8 cellular contexts compared by ENCODE assay signal in the genomic region with DNA sequence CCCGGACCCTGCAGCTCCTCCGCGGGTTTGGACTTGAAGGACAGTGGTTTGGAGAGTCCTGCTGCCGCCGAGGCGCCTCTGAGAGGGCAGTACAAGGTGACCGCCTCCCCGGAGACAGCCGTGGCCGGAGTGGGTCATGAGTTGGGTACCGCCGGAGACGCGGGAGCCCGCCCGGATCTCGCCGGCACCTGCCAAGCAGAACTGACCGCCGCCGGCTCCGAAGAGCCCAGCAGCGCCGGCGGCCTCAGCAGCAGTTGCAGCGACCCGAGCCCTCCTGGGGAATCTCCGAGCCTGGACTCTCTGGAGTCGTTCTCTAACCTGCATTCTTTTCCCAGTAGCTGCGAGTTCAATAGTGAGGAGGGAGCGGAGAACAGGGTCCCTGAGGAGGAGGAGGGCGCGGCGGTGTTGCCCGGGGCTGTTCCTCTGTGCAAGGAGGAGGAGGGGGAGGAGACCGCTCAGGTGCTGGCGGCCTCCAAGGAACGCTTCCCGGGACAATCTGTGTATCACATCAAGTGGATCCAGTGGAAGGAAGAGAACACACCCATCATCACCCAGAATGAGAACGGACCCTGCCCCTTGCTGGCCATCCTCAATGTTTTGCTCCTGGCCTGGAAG. TPM values are rescaled to one million over a fixed set of nuclear protein-coding genes. Genes with fewer than 3 reads are reported as not detected.
DNase-seq lines count a peak whose midpoint lies in the region; FAIRE-seq and TF ChIP-seq lines count a peak whose summit lies in the region.

No MANE protein-coding gene starts in this region.

- POLR2A ChIA-PET in HEK293T (lab: Yijun Ruan, JAX), result interaction anchor here (0.9 to 2.2 kb wide), 7 partner anchors 18 to 439 kb away, joined by 3 to 48 read pairs (median 3); partner anchors contain the start of gene ADAM10

- FAIRE-seq in GM12891 (lab: Jason Lieb, UNC), result peak; percentile 35
- no peak for FAIRE-seq in frontal cortex (lab: Jason Lieb, UNC)

- peak overlapping the region; percentile 57 for H2AFZ ChIP-seq in neuron (ENCODE audit: low read depth, low read length)

- peak overlapping the region; percentile 65 for H3K4me3 ChIP-seq in neuron (ENCODE audit: low read length)

- TF ChIP-seq POLR2A in GM12891 (IDR thresholded peaks at IDR 0.05; ENCODE audit: low read depth, low read length), result no peak

- H3K36me3 ChIP-seq in neuron (ENCODE audit: insufficient read depth, low read length), result no peaks in the 10 kb centered on the region

- CTCF ChIA-PET in HEK293T (lab: Yijun Ruan, JAX), result interaction anchor here (0.5 to 1.3 kb wide), 3 partner anchors 22 to 326 kb away, joined by 3 to 6 read pairs (median 5); partner anchors contain the start of gene ADAM10

- H3K9me3 ChIP-seq in neuron (ENCODE audit: low read length), result no peaks in the 10 kb centered on the region

- peaks cover 21% of the 10 kb centered on the region for H3K4me1 ChIP-seq in neuron (ENCODE audit: insufficient read depth, low read length)

- no peaks in the 10 kb centered on the region for H3K27me3 ChIP-seq in neuron (ENCODE audit: insufficient read depth, low read length)

- peak; percentile 18 for DNase-seq in GM12891 (ENCODE audit: insufficient read length, low spot score)
- peak; percentile 18 for DNase-seq in HEK293T (ENCODE audit: extremely low spot score)
- DNase-seq in NCI-H1105 treated with DMSO at 0.1 percent for 48 hours (lab: John Stamatoyannopoulos, UW), result peak; percentile 57
- peak; percentile 15 for DNase-seq in activated gamma-delta T cell (lab: John Stamatoyannopoulos, UW)
- peak; percentile 41 to 44 for DNase-seq in frontal cortex (ENCODE audit: low spot score in 2 of 2)
- no peak for DNase-seq in middle frontal gyrus (ENCODE audit: extremely low spot score, low spot score)
- no peak for DNase-seq in SKM-1 (lab: John Stamatoyannopoulos, UW; ENCODE audit: unreplicated experiment)

TF ChIP-seq in GM12891, 5 proteins besides CTCF, POLR2A, EP300 and RAD21:
- no peak for TF ChIP-seq SPI1 (IDR thresholded peaks at IDR 0.05; ENCODE audit: low read depth, low read length)
- TF ChIP-seq POLR2AphosphoS5 (IDR thresholded peaks at IDR 0.05; ENCODE audit: low read depth, low read length), result no peak
- TF ChIP-seq PAX5 (IDR thresholded peaks at IDR 0.05; ENCODE audit: insufficient read depth, low read length, severe bottlenecking), result no peak
- no peak for TF ChIP-seq TAF1 (IDR thresholded peaks at IDR 0.05; ENCODE audit: low read depth, low read length)
- no peak for TF ChIP-seq POU2F2 (IDR thresholded peaks at IDR 0.05; ENCODE audit: low read depth, low read length)

TF ChIP-seq in HEK293T, 16 proteins besides CTCF, POLR2A, EP300 and RAD21:
- TF ChIP-seq BHLHE40 (IDR thresholded peaks at IDR 0.05; ENCODE audit: borderline replicate concordance) (no peak), ARNT (IDR thresholded peaks at IDR 0.05) (no peak), CTBP1 (IDR thresholded peaks at IDR 0.05; ENCODE audit: borderline replicate concordance) (no peak), NFRKB (IDR thresholded peaks at IDR 0.05) (no peak), HDGF (IDR thresholded peaks at IDR 0.05; ENCODE audit: borderline replicate concordance) (no peak), ELF4 (IDR thresholded peaks at IDR 0.05) (no peak), FOXM1 (IDR thresholded peaks at IDR 0.05; ENCODE audit: borderline replicate concordance) (no peak), SUZ12 (IDR thresholded peaks at IDR 0.05) (no peak), ZNF384 (IDR thresholded peaks at IDR 0.05) (no peak), PKNOX1 (IDR thresholded peaks at IDR 0.05) (no peak), FOXA1 (IDR thresholded peaks at IDR 0.05) (no peak), FOXK2 (IDR thresholded peaks at IDR 0.05) (no peak), L3MBTL2 (conservative IDR thresholded peaks at IDR 0.05) (no peak)

RNA-seq across cellular contexts. Expression of gene MINDY2, which starts 0.6 kb away (rescaled TPM):
- 1.2 TPM for polyA plus RNA-seq in GM12891 (2012; ENCODE audit: low read depth, missing spikeins)
- 31.8 TPM for total RNA-seq in frontal cortex

RNA-seq across cellular contexts. Expression of gene ADAM10, which starts 22.2 kb away (rescaled TPM):
- polyA plus RNA-seq in GM12891 (2012; ENCODE audit: low read depth, missing spikeins), result 41.8 TPM
- 84.4 TPM for total RNA-seq in frontal cortex

Comparison
In these comparisons a context has a peak if more than half of its experiments do, and no peak if none do; other contexts are left out.
1. DNase-seq: peak in GM12891 (single experiment), HEK293T (single experiment), NCI-H1105 treated with DMSO at 0.1 percent for 48 hours (single experiment), activated gamma-delta T cell (single experiment) and frontal cortex (2 of 2); none in middle frontal gyrus (single experiment) and SKM-1 (single experiment).